1 cellular context compared by ENCODE assay signal in the genomic region with DNA sequence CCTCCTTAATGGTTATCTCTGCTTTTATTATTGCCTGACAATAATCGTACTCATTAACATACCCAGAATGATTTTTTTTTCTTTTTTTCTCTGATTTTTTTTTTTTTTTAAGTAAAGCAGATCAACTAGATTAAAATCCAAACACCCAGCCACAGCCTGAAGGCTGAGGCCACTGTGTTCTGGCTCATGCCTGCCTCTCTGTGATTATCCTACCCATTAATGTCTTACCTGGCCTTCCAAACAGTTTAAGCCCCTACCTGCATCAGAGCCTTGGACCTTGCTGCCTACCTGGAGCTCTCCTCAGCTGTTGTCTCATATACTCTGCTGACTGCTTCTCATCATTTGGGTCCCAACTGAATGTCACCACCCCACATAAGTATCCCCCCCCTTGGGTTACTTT.
TF ChIP-seq lines count a peak whose summit lies in the region.

No MANE protein-coding gene starts in this region.

TF ChIP-seq in HCT116, 20 proteins besides CTCF, POLR2A, EP300 and RAD21 (continued from another document):
- no peak for TF ChIP-seq EZH2 (IDR thresholded peaks at IDR 0.05)
- TF ChIP-seq, protein P1, sequence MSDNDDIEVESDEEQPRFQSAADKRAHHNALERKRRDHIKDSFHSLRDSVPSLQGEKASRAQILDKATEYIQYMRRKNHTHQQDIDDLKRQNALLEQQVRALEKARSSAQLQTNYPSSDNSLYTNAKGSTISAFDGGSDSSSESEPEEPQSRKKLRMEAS (IDR thresholded peaks at IDR 0.05): no peak
- no peak for TF ChIP-seq FOSL1 (IDR thresholded peaks at IDR 0.05; ENCODE audit: low read depth)
- TF ChIP-seq ZNF274 (IDR thresholded peaks at IDR 0.05; ENCODE audit: low read depth, low read length): no peak
- TF ChIP-seq TCF7L2 (IDR thresholded peaks at IDR 0.05; ENCODE audit: borderline replicate concordance, extremely low read depth, insufficient read depth, insufficient read length): no peak
- TF ChIP-seq EGR1 (IDR thresholded peaks at IDR 0.05; ENCODE audit: low read depth): no peak
- TF ChIP-seq SIN3A (IDR thresholded peaks at IDR 0.05; ENCODE audit: low read depth): no peak
- no peak for TF ChIP-seq SP1 (IDR thresholded peaks at IDR 0.05; ENCODE audit: low read depth)
- TF ChIP-seq CBX3 (IDR thresholded peaks at IDR 0.05; ENCODE audit: low read depth): no peak
- TF ChIP-seq ELF1 (IDR thresholded peaks at IDR 0.05; ENCODE audit: borderline replicate concordance, low read depth): no peak
- no peak for TF ChIP-seq EZH2phosphoT487 (IDR thresholded peaks at IDR 0.05; ENCODE audit: borderline replicate concordance)
- TF ChIP-seq YY1 (IDR thresholded peaks at IDR 0.05; ENCODE audit: extremely low read depth, insufficient replicate concordance, low read depth, low read length): no peak
- TF ChIP-seq, protein P2, sequence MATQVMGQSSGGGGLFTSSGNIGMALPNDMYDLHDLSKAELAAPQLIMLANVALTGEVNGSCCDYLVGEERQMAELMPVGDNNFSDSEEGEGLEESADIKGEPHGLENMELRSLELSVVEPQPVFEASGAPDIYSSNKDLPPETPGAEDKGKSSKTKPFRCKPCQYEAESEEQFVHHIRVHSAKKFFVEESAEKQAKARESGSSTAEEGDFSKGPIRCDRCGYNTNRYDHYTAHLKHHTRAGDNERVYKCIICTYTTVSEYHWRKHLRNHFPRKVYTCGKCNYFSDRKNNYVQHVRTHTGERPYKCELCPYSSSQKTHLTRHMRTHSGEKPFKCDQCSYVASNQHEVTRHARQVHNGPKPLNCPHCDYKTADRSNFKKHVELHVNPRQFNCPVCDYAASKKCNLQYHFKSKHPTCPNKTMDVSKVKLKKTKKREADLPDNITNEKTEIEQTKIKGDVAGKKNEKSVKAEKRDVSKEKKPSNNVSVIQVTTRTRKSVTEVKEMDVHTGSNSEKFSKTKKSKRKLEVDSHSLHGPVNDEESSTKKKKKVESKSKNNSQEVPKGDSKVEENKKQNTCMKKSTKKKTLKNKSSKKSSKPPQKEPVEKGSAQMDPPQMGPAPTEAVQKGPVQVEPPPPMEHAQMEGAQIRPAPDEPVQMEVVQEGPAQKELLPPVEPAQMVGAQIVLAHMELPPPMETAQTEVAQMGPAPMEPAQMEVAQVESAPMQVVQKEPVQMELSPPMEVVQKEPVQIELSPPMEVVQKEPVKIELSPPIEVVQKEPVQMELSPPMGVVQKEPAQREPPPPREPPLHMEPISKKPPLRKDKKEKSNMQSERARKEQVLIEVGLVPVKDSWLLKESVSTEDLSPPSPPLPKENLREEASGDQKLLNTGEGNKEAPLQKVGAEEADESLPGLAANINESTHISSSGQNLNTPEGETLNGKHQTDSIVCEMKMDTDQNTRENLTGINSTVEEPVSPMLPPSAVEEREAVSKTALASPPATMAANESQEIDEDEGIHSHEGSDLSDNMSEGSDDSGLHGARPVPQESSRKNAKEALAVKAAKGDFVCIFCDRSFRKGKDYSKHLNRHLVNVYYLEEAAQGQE (IDR thresholded peaks at IDR 0.05; ENCODE audit: low read depth): no peak
- no peak for TF ChIP-seq CEBPB (IDR thresholded peaks at IDR 0.05; ENCODE audit: low read depth)
- TF ChIP-seq POLR2AphosphoS5 (IDR thresholded peaks at IDR 0.05; ENCODE audit: low read depth, low read length): no peak
